Comparison of ENCODE assay signal across 18 cellular contexts in the genomic region with DNA sequence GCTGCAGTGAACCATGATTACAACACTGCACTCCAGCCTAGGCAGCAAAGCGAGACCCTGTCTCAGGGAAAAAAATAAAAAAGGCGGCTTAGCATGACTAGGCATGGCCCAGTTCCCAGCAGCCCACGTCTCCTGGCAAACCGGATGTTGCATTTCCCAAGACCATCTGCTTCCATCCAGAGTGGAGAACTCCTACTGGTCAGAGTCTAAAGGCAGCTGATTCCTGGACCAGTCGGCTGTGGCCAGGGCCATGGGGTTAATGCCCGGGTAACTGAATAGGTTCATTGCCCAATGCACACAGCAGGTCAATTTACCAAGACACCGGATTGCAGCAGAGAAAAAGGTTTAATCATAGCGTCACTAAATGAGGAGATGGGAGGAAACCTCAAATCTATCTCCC.
DNase-seq lines count a peak whose midpoint lies in the region; ATAC-seq and TF ChIP-seq lines count a peak whose summit lies in the region.
"Had no signal": no experiment of that assay in that cellular context is flagged by ENCODE, and none has a peak within 500 bp of the region (broad histone marks: within the 10 kb centered on the region; RNA-seq: fewer than 3 reads in every experiment).

No MANE protein-coding gene starts in this region.

- no peak overlapping the region for H3K4me3 ChIP-seq in HEK293 (ENCODE audit: low read depth, low read length)
- H3K4me3 ChIP-seq: MG63 had no signal

- CTCF ChIA-PET in HEK293 (lab: Yijun Ruan, JAX), result interaction anchor here (0.7 kb wide), 1 partner anchor 15 kb away, joined by 3 read pairs; no protein-coding TSS in a partner anchor

- no peak for ATAC-seq in Right ventricle myocardium inferior

- peak; percentile 8 for DNase-seq in NCI-H2171 treated with DMSO at 0.1 percent for 48 hours (lab: John Stamatoyannopoulos, UW)
- DNase-seq in NCI-H2171 (lab: John Stamatoyannopoulos, UW), result no peak
- peak; percentile 22 for DNase-seq in fibroblast of gingiva (ENCODE audit: low read depth)
- peak; percentile 55 for DNase-seq in renal cortical epithelial cell (ENCODE audit: low read depth)
- no peak for DNase-seq in NCI-H345 treated with DMSO at 0.1 percent for 48 hours (lab: John Stamatoyannopoulos, UW; ENCODE audit: unreplicated experiment)
- DNase-seq in Right ventricle myocardium inferior (ENCODE audit: missing footprints), result no peak
- no peak for DNase-seq in NCI-H2081 (lab: John Stamatoyannopoulos, UW)
- DNase-seq: 8988T, AML-193, DND-41, Kasumi-1, MG63, NCI-H1417 treated with DMSO at 0.1 percent for 48 hours, NCI-H187, NCI-H345, NCI-H526, Right ventricle myocardium superior had no signal

- no peak for TF ChIP-seq CTCF in HEK293 (tag by site-specific recombination; IDR thresholded peaks at IDR 0.05)

- POLR2A ChIA-PET in HEK293 (lab: Yijun Ruan, JAX), result no interaction called here

- intact Hi-C loops in Right ventricle myocardium inferior (cut with DNase I), result no loop called here

- no peaks in the 10 kb centered on the region for H3K9me3 ChIP-seq in HEK293 (ENCODE audit: control insufficient read depth, insufficient read depth, low read depth, low read length)
- H3K9me3 ChIP-seq: MG63 had no signal

- no peak overlapping the region for H3K27ac ChIP-seq in HEK293 (ENCODE audit: extremely low read depth, low read depth, low read length)

- H3K4me1 ChIP-seq in HEK293 (ENCODE audit: control insufficient read depth, insufficient read depth, low read length), result peaks cover 8% of the 10 kb centered on the region

- H3K36me3 ChIP-seq in HEK293 (ENCODE audit: control insufficient read depth in 2 of 2, insufficient read depth in 1 of 2, low read length in 2 of 2), result no peaks in the 10 kb centered on the region
- H3K36me3 ChIP-seq: MG63 had no signal

TF ChIP-seq in HEK293, 187 proteins besides CTCF, POLR2A, EP300 and RAD21:
- no peak for TF ChIP-seq ZNF423 (tag by site-specific recombination; IDR thresholded peaks at IDR 0.05)
- no peak for TF ChIP-seq ZNF274 (IDR thresholded peaks at IDR 0.05; ENCODE audit: low read length)
- TF ChIP-seq ZNF274 (tag by site-specific recombination; IDR thresholded peaks at IDR 0.05; ENCODE audit: borderline replicate concordance), result peak; percentile 44; the same call in 1 of the 2 replicates

Comparison
In these comparisons a context has a peak if more than half of its experiments do, and no peak if none do; other contexts are left out.
1. DNase-seq: peak in NCI-H2171 treated with DMSO at 0.1 percent for 48 hours (single experiment), fibroblast of gingiva (single experiment) and renal cortical epithelial cell (single experiment); none in NCI-H2171 (single experiment), NCI-H345 treated with DMSO at 0.1 percent for 48 hours (single experiment), Right ventricle myocardium inferior (single experiment) and NCI-H2081 (0 of 2).